Comparison of ENCODE assay signal across 25 cellular contexts in the genomic region with DNA sequence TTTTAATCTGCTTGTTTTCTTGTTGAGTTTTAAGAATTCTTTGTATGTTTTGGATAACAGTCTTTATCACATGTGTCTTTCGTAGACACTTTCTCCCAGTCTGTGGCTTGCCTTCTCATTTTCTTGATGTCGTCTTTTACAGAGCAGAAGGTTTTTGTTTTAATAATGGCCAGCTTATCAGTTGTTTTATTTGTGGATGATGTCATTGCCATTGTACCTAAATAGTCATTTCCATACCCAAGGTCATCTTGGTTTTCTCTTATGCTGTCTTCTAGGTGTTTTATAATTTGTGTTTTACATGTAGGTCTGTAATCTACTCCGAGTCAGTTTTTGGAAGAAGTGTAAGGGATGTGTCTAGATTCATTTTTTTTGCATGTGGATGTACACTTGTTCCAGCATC.
"Had no signal": no experiment of that assay in that cellular context is flagged by ENCODE, and none has a peak within 500 bp of the region (broad histone marks: within the 10 kb centered on the region; RNA-seq: fewer than 3 reads in every experiment).

No MANE protein-coding gene starts in this region.

- H3K36me3 ChIP-seq: esophagus muscularis mucosa, gastrocnemius medialis, heart right ventricle, left lung, lower lobe of right lung had no signal

- H3K27me3 Mint-ChIP-seq: naive B cell had no signal

- H3K4me1 Mint-ChIP-seq: mesothelial cell of epicardium had no signal

- H3K27ac ChIP-seq: coronary artery, dorsolateral prefrontal cortex, esophagus muscularis mucosa, gastrocnemius medialis, heart right ventricle, left lung, lower lobe of right lung had no signal

- H3K27ac Mint-ChIP-seq: mesothelial cell of epicardium had no signal

- FAIRE-seq: colon, endothelial cell of umbilical vein, islet of Langerhans, keratinocyte had no signal

- H3K4me3 ChIP-seq: coronary artery, dorsolateral prefrontal cortex, esophagus muscularis mucosa, gastrocnemius medialis, heart right ventricle, left lung, lower lobe of right lung, mucosa of descending colon had no signal

- H3K9me3 ChIP-seq: esophagus muscularis mucosa, gastrocnemius medialis, left lung, lower lobe of right lung, mucosa of descending colon had no signal

- DNase-seq: dermis blood vessel endothelial cell; dorsolateral prefrontal cortex; effector CD4-positive, alpha-beta T cell; effector memory CD4-positive, alpha-beta T cell; foreskin fibroblast; foreskin melanocyte; gastrocnemius medialis; glutamatergic neuron; head of caudate nucleus; heart right ventricle; hippocampal formation; left cardiac atrium; left lung; left ventricle myocardium superior; lower lobe of right lung; mesenchymal stem cell; mucosa of descending colon; naive B cell had no signal

- H3K4me3 Mint-ChIP-seq: mesothelial cell of epicardium, naive B cell had no signal

- ATAC-seq: gastrocnemius medialis, heart right ventricle, left cardiac atrium, left lung, left ventricle myocardium superior, lower lobe of right lung, mucosa of descending colon had no signal

- H3K4me1 ChIP-seq: esophagus muscularis mucosa, gastrocnemius medialis, left lung, lower lobe of right lung had no signal
